Comparison of ENCODE assay signal across 8 cellular contexts in the genomic region with DNA sequence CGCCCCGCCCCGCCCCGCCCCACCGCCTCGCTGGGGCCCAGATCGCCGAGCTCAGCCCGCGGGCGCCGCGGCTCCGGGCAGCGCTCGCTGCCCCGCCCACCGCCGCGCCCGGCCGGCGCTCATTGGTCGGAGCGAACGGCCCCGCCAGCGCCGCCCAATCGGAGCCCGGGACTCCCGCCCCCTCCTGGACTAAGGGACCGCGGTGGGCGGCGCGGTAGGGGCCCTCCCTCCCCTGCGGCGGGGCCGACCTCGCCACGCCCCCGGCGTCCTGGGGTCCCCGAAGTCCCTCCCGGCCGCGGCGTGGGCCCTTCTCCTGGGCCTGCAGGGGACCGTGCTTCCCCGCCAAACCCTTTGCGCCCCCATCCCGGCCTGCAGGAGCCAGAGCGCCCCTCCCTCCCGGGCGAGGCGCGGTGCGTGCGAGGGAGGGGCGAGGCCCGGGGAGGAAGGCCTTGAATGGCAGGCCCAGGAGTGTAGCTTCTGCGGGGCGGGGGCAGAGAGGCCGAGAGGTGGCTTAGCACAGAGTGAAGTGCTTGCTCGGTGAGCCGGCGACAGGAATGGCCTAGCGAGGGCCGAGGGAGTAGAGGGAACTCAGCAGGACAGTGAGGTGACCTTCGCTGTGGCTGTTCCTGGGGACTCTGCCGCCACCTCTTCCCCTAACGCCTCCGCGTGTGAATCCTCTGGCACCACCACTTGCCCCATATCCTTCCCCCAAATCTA. TPM values are rescaled to one million over a fixed set of nuclear protein-coding genes. Genes with fewer than 3 reads are reported as not detected.
DNase-seq lines count a peak whose midpoint lies in the region; ATAC-seq lines count a peak whose summit lies in the region.

CAMKK1 (minus strand) TSS at position 51 of the 717 bp plus-strand sequence. CDS start 7,366 bp downstream, outside the sequence.

- no peaks in the 10 kb centered on the region for H3K9me3 Mint-ChIP-seq in natural killer cell treated with Interleukin-12 subunit alpha and Interleukin-12 subunit beta and Interleukin-15 and Interleukin-18, amount 100 ng/mL, for 72 hours

- peak; percentile 79 for ATAC-seq in GM21526 (IDR thresholded peaks at IDR 0.05; ENCODE audit: low FRiP score, unreplicated experiment)
- peak; percentile 95 to 96 for ATAC-seq in natural killer cell treated with Interleukin-12 subunit alpha and Interleukin-12 subunit beta and Interleukin-15 and Interleukin-18, amount 100 ng/mL, for 72 hours

- H3K4me1 Mint-ChIP-seq in natural killer cell treated with Interleukin-12 subunit alpha and Interleukin-12 subunit beta and Interleukin-15 and Interleukin-18, amount 100 ng/mL, for 72 hours (ENCODE audit: low read depth in 2 of 2) = peaks cover 16 to 26% of the 10 kb centered on the region in 2 donors

- H3K36me3 Mint-ChIP-seq in natural killer cell treated with Interleukin-12 subunit alpha and Interleukin-12 subunit beta and Interleukin-15 and Interleukin-18, amount 100 ng/mL, for 72 hours = no peaks in the 10 kb centered on the region

- DNase-seq in DMS53 (lab: John Stamatoyannopoulos, UW) (peak; percentile 96), HuH-7.5 (ENCODE audit: low spot score) (peak; percentile 96), RKO (ENCODE audit: low spot score) (peak; percentile 84), fibroblast of peridontal ligament (ENCODE audit: extremely low read depth) (peak; percentile 52)
- peak; percentile 69 to 86 for DNase-seq in activated T-helper 1 cell treated with anti-CD3 and anti-CD28 coated beads, Interleukin-2, amount 50 U/mL, for 16 hours (ENCODE audit: low read depth in 1 of 2, low spot score in 1 of 2)
- peak; percentile 95 for DNase-seq in natural killer cell treated with Interleukin-12 subunit alpha and Interleukin-12 subunit beta and Interleukin-15 and Interleukin-18, amount 100 ng/mL, for 72 hours (ENCODE audit: low spot score)
- DNase-seq in stimulated activated naive CD4-positive, alpha-beta T cell treated with Interleukin-2 at 50 U/mL for 16 hours (lab: John Stamatoyannopoulos, UW) = peak; percentile 87

- no peaks in the 10 kb centered on the region for H3K27me3 Mint-ChIP-seq in natural killer cell treated with Interleukin-12 subunit alpha and Interleukin-12 subunit beta and Interleukin-15 and Interleukin-18, amount 100 ng/mL, for 72 hours

- peak within 1 kb of the TSS; percentile 71 for H3K4me3 Mint-ChIP-seq in natural killer cell treated with Interleukin-12 subunit alpha and Interleukin-12 subunit beta and Interleukin-15 and Interleukin-18, amount 100 ng/mL, for 72 hours

- H3K27ac Mint-ChIP-seq in natural killer cell treated with Interleukin-12 subunit alpha and Interleukin-12 subunit beta and Interleukin-15 and Interleukin-18, amount 100 ng/mL, for 72 hours = peak within 1 kb of the TSS; percentile 51 to 63

RNA-seq across cellular contexts. Expression of gene CAMKK1, which starts in this region (rescaled TPM):
- 1 to 10 TPM; 1.5 to 3.3 TPM for total RNA-seq in natural killer cell treated with Interleukin-12 subunit alpha and Interleukin-12 subunit beta and Interleukin-15 and Interleukin-18, amount 100 ng/mL, for 72 hours

Comparison
In these comparisons a context has a peak if more than half of its experiments do, and no peak if none do; other contexts are left out.
1. Peak in every context shown above with its lines: DNase-seq and ATAC-seq.